ENCODE assay signal across 2 cellular contexts in the genomic region with DNA sequence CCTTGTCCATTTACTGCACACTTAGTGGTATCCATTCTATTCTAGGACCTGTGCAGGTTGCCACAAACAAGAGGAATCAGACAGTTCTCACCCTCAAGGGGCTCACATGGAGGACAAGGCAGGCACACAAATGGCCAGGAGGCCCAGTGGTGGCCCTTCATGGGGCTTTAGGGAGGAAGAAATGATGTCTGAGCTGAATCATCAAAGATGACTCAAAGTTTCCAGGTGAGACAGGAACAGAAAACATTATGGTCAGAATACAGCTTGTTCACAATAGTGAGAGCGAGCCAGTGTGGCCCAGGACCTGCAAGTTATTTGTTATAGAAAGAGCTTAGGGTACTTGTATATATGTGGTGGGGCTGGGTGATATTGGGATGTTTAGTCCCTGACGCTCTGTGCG.
TF ChIP-seq lines count a peak whose summit lies in the region.

No MANE protein-coding gene starts in this region.

TF ChIP-seq in GM12878, 131 proteins besides CTCF, POLR2A, EP300 and RAD21 (continues in another document):
- TF ChIP-seq, protein P1, sequence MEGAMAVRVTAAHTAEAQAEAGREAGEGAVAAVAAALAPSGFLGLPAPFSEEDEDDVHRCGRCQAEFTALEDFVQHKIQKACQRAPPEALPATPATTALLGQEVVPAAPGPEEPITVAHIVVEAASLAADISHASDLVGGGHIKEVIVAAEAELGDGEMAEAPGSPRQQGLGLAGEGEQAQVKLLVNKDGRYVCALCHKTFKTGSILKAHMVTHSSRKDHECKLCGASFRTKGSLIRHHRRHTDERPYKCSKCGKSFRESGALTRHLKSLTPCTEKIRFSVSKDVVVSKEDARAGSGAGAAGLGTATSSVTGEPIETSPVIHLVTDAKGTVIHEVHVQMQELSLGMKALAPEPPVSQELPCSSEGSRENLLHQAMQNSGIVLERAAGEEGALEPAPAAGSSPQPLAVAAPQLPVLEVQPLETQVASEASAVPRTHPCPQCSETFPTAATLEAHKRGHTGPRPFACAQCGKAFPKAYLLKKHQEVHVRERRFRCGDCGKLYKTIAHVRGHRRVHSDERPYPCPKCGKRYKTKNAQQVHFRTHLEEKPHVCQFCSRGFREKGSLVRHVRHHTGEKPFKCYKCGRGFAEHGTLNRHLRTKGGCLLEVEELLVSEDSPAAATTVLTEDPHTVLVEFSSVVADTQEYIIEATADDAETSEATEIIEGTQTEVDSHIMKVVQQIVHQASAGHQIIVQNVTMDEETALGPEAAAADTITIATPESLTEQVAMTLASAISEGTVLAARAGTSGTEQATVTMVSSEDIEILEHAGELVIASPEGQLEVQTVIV (IDR thresholded peaks at IDR 0.05; ENCODE audit: borderline replicate concordance, partially characterized antibody), result no peak
- TF ChIP-seq CHD1 (IDR thresholded peaks at IDR 0.05; ENCODE audit: low read depth, low read length), result no peak
- TF ChIP-seq, protein P2, sequence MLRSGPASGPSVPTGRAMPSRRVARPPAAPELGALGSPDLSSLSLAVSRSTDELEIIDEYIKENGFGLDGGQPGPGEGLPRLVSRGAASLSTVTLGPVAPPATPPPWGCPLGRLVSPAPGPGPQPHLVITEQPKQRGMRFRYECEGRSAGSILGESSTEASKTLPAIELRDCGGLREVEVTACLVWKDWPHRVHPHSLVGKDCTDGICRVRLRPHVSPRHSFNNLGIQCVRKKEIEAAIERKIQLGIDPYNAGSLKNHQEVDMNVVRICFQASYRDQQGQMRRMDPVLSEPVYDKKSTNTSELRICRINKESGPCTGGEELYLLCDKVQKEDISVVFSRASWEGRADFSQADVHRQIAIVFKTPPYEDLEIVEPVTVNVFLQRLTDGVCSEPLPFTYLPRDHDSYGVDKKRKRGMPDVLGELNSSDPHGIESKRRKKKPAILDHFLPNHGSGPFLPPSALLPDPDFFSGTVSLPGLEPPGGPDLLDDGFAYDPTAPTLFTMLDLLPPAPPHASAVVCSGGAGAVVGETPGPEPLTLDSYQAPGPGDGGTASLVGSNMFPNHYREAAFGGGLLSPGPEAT (IDR thresholded peaks at IDR 0.05; ENCODE audit: low read depth), result no peak
- TF ChIP-seq YBX1 (IDR thresholded peaks at IDR 0.05), result no peak
- TF ChIP-seq, protein P3, sequence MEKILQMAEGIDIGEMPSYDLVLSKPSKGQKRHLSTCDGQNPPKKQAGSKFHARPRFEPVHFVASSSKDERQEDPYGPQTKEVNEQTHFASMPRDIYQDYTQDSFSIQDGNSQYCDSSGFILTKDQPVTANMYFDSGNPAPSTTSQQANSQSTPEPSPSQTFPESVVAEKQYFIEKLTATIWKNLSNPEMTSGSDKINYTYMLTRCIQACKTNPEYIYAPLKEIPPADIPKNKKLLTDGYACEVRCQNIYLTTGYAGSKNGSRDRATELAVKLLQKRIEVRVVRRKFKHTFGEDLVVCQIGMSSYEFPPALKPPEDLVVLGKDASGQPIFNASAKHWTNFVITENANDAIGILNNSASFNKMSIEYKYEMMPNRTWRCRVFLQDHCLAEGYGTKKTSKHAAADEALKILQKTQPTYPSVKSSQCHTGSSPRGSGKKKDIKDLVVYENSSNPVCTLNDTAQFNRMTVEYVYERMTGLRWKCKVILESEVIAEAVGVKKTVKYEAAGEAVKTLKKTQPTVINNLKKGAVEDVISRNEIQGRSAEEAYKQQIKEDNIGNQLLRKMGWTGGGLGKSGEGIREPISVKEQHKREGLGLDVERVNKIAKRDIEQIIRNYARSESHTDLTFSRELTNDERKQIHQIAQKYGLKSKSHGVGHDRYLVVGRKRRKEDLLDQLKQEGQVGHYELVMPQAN (conservative IDR thresholded peaks at IDR 0.05), result no peak
- TF ChIP-seq PKNOX1 (IDR thresholded peaks at IDR 0.05), result no peak
- TF ChIP-seq, protein P4, sequence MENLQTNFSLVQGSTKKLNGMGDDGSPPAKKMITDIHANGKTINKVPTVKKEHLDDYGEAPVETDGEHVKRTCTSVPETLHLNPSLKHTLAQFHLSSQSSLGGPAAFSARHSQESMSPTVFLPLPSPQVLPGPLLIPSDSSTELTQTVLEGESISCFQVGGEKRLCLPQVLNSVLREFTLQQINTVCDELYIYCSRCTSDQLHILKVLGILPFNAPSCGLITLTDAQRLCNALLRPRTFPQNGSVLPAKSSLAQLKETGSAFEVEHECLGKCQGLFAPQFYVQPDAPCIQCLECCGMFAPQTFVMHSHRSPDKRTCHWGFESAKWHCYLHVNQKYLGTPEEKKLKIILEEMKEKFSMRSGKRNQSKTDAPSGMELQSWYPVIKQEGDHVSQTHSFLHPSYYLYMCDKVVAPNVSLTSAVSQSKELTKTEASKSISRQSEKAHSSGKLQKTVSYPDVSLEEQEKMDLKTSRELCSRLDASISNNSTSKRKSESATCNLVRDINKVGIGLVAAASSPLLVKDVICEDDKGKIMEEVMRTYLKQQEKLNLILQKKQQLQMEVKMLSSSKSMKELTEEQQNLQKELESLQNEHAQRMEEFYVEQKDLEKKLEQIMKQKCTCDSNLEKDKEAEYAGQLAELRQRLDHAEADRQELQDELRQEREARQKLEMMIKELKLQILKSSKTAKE (IDR thresholded peaks at IDR 0.05; ENCODE audit: low read depth, poor library complexity, severe bottlenecking), result peak; percentile 43
- peak; percentile 16; the same call in 1 of the 2 replicates for TF ChIP-seq IKZF1 (conservative IDR thresholded peaks at IDR 0.05)

TF ChIP-seq in SK-N-SH, 30 proteins besides CTCF, POLR2A, EP300 and RAD21:
- TF ChIP-seq ELF1 (IDR thresholded peaks at IDR 0.05), result no peak
- no peak for TF ChIP-seq RFX5 (IDR thresholded peaks at IDR 0.05; ENCODE audit: low read length)
- TF ChIP-seq JUND (IDR thresholded peaks at IDR 0.05), result no peak
- no peak for TF ChIP-seq YY1 (IDR thresholded peaks at IDR 0.05; ENCODE audit: low read depth)
- no peak for TF ChIP-seq RCOR1 (IDR thresholded peaks at IDR 0.05; ENCODE audit: low read length)
- TF ChIP-seq, protein P5, sequence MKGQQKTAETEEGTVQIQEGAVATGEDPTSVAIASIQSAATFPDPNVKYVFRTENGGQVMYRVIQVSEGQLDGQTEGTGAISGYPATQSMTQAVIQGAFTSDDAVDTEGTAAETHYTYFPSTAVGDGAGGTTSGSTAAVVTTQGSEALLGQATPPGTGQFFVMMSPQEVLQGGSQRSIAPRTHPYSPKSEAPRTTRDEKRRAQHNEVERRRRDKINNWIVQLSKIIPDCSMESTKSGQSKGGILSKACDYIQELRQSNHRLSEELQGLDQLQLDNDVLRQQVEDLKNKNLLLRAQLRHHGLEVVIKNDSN (IDR thresholded peaks at IDR 0.05; ENCODE audit: borderline replicate concordance, low read depth), result no peak
- TF ChIP-seq MEF2A (IDR thresholded peaks at IDR 0.05; ENCODE audit: borderline replicate concordance, low read depth), result no peak
- TF ChIP-seq PBX3 (IDR thresholded peaks at IDR 0.05), result no peak
- no peak for TF ChIP-seq GABPA (IDR thresholded peaks at IDR 0.05; ENCODE audit: low read depth)
- TF ChIP-seq, protein P6, sequence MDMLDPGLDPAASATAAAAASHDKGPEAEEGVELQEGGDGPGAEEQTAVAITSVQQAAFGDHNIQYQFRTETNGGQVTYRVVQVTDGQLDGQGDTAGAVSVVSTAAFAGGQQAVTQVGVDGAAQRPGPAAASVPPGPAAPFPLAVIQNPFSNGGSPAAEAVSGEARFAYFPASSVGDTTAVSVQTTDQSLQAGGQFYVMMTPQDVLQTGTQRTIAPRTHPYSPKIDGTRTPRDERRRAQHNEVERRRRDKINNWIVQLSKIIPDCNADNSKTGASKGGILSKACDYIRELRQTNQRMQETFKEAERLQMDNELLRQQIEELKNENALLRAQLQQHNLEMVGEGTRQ (IDR thresholded peaks at IDR 0.05; ENCODE audit: borderline replicate concordance, low read depth, low read length), result no peak
- no peak for TF ChIP-seq NFIC (IDR thresholded peaks at IDR 0.05; ENCODE audit: borderline replicate concordance)
- no peak for TF ChIP-seq FOXM1 (IDR thresholded peaks at IDR 0.05; ENCODE audit: low read depth)
- no peak for TF ChIP-seq TAF1 (IDR thresholded peaks at IDR 0.05; ENCODE audit: borderline replicate concordance, low read depth, low read length)
- no peak for TF ChIP-seq RXRA (IDR thresholded peaks at IDR 0.05; ENCODE audit: borderline replicate concordance, low read depth)
- TF ChIP-seq IRF3 (IDR thresholded peaks at IDR 0.05; ENCODE audit: low read depth, low read length), result no peak
- no peak for TF ChIP-seq SIN3A (IDR thresholded peaks at IDR 0.05; ENCODE audit: borderline replicate concordance, low read depth, low read length)
- TF ChIP-seq, protein P7, sequence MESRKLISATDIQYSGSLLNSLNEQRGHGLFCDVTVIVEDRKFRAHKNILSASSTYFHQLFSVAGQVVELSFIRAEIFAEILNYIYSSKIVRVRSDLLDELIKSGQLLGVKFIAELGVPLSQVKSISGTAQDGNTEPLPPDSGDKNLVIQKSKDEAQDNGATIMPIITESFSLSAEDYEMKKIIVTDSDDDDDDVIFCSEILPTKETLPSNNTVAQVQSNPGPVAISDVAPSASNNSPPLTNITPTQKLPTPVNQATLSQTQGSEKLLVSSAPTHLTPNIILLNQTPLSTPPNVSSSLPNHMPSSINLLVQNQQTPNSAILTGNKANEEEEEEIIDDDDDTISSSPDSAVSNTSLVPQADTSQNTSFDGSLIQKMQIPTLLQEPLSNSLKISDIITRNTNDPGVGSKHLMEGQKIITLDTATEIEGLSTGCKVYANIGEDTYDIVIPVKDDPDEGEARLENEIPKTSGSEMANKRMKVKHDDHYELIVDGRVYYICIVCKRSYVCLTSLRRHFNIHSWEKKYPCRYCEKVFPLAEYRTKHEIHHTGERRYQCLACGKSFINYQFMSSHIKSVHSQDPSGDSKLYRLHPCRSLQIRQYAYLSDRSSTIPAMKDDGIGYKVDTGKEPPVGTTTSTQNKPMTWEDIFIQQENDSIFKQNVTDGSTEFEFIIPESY (IDR thresholded peaks at IDR 0.05; ENCODE audit: borderline replicate concordance, low read depth), result no peak
- TF ChIP-seq EZH2phosphoT487 (IDR thresholded peaks at IDR 0.05; ENCODE audit: borderline replicate concordance, low read depth), result no peak
- TF ChIP-seq TCF12 (IDR thresholded peaks at IDR 0.05), result no peak
TF ChIP-seq in SK-N-SH: peak in this region for 0.
